In genomic region chr2:162330881-162331280, GRCh38 we compare ENCODE assay signal across 1 cellular context.
TF ChIP-seq lines count a peak whose summit lies in the region.

No MANE protein-coding gene starts in this region.

TF ChIP-seq in GM23338, 12 proteins besides CTCF, POLR2A, EP300 and RAD21 (continued from another document):
- no peak for TF ChIP-seq ZNF462 (CRISPR knock-in tag; IDR thresholded peaks at IDR 0.05)
- no peak for TF ChIP-seq CREB1 (CRISPR knock-in tag; IDR thresholded peaks at IDR 0.05; ENCODE audit: low read depth)
- no peak for TF ChIP-seq ETS1 (IDR thresholded peaks at IDR 0.05)
- TF ChIP-seq EZH2phosphoT487 (IDR thresholded peaks at IDR 0.05; ENCODE audit: unreplicated experiment) = no peak
- TF ChIP-seq EZH2 (IDR thresholded peaks at IDR 0.05; ENCODE audit: low read depth, unreplicated experiment) = no peak
